ENCODE assay signal across 1 cellular context in the genomic region with DNA sequence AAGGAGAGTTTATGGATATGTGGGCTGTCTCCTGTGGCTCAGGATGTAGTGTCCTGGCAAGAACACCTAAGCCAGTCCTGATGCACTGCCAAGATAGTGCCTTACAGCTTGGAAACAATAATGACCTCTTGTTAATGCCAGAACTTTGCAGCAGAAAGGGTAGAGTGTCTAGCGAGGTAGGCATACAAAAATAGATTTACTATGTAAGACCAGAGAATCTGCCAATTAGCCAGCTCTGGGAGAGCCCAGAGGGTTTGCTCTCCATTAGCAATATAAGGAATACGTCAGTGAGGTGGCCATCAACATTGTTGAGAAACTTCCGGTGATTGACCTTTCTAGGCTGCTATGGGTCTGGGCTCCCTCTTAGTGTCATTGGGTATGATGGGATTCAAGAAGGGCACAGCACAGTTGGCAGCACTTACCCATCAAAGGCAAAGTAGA.
TF ChIP-seq lines count a peak whose summit lies in the region.

No MANE protein-coding gene starts in this region.

TF ChIP-seq in WTC11, 78 proteins besides CTCF, POLR2A, EP300 and RAD21 (continued from another document):
- TF ChIP-seq, protein P1, sequence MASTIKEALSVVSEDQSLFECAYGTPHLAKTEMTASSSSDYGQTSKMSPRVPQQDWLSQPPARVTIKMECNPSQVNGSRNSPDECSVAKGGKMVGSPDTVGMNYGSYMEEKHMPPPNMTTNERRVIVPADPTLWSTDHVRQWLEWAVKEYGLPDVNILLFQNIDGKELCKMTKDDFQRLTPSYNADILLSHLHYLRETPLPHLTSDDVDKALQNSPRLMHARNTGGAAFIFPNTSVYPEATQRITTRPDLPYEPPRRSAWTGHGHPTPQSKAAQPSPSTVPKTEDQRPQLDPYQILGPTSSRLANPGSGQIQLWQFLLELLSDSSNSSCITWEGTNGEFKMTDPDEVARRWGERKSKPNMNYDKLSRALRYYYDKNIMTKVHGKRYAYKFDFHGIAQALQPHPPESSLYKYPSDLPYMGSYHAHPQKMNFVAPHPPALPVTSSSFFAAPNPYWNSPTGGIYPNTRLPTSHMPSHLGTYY (CRISPR knock-in tag; IDR thresholded peaks at IDR 0.05), result no peak
- TF ChIP-seq CREB1 (CRISPR knock-in tag; IDR thresholded peaks at IDR 0.05), result no peak
